ENCODE assay signal across 7 cellular contexts in genomic region chr22:25426530-25427308, GRCh38.
DNase-seq lines count a peak whose midpoint lies in the region; ATAC-seq and TF ChIP-seq lines count a peak whose summit lies in the region.
"Not testable (repeated sequence)": the region's sequence is repeated elsewhere in the genome, so short reads cannot be mapped to it uniquely, and the experiment has no call there.

No MANE protein-coding gene starts in this region.

- not testable (repeated sequence) for H3K36me3 Mint-ChIP-seq in H9 (ENCODE audit: insufficient read depth in 1 of 3, low read depth in 3 of 3); MCF 10A (ENCODE audit: insufficient read depth, unreplicated experiment)

- not testable (repeated sequence) for H3K56ac ChIP-seq in H9 (ENCODE audit: insufficient read length, low read depth, low read length)

- not testable (repeated sequence) for H3K23ac ChIP-seq in H9 (ENCODE audit: insufficient read length, low read depth, low read length)

- not testable (repeated sequence) for H2BK15ac ChIP-seq in H9 (ENCODE audit: low read depth, low read length)

- not testable (repeated sequence) for BruUV-seq in MCF 10A (replicated peaks; lab: Mats Ljungman, UMichigan)

- not testable (repeated sequence) for H3K79me1 ChIP-seq in H9 (ENCODE audit: insufficient read depth, low read depth, low read length, poor library complexity, severe bottlenecking)

- ATAC-seq in DND-41 (ENCODE audit: insufficient read depth, low read depth) = not testable (repeated sequence)

- not testable (repeated sequence) for H3K18ac ChIP-seq in H9 (ENCODE audit: insufficient read length, low read depth, low read length)

- H3K27ac Mint-ChIP-seq in H9; MCF 10A (ENCODE audit: low read depth, unreplicated experiment): not testable (repeated sequence)

- H2BK5ac ChIP-seq in H9 (ENCODE audit: insufficient read length, low read length) = not testable (repeated sequence)

- H4K20me1 ChIP-seq in DND-41 (ENCODE audit: insufficient read depth, low read length); H9 (ENCODE audit: control insufficient read depth, insufficient read depth, insufficient read length): not testable (repeated sequence)

- not testable (repeated sequence) for H2BK12ac ChIP-seq in H9 (ENCODE audit: insufficient read length, low read depth, low read length)

- not testable (repeated sequence) for H2AK5ac ChIP-seq in H9 (ENCODE audit: insufficient read length, low read length)

- CTCF ChIA-PET in MCF 10A (lab: Yijun Ruan, JAX) = interaction anchor here (0.5 to 4.1 kb wide), 6 partner anchors 8 to 797 kb away, joined by 4 to 15 read pairs (median 6); no protein-coding TSS in a partner anchor

- not testable (repeated sequence) for H3T11ph ChIP-seq in H9 (ENCODE audit: low read length)

- not testable (repeated sequence) for H3K27ac ChIP-seq in DND-41 (ENCODE audit: low read length); H9 (ENCODE audit: insufficient read length, low read depth, low read length)

- H3K4me1 ChIP-seq in DND-41 (ENCODE audit: insufficient read depth, low read length); H9 (ENCODE audit: insufficient read depth, low read length): not testable (repeated sequence)

- POLR2A ChIA-PET in MCF 10A (lab: Yijun Ruan, JAX) = not testable (repeated sequence)

- peak; percentile 44 for TF ChIP-seq CTCF in DND-41 (IDR thresholded peaks at IDR 0.05; ENCODE audit: borderline replicate concordance, extremely low read depth, low read length, poor library complexity, severe bottlenecking)
- TF ChIP-seq CTCF in H9 (conservative IDR thresholded peaks at IDR 0.05) = peak; percentile 56
- TF ChIP-seq CTCF in MCF 10A (IDR thresholded peaks at IDR 0.05; ENCODE audit: unreplicated experiment) = peak; percentile 23
- peak; percentile 48 for TF ChIP-seq CTCF in fibroblast of pulmonary artery (IDR thresholded peaks at IDR 0.05; ENCODE audit: low read length, missing control alignments)

- not testable (repeated sequence) for H3K4me3 Mint-ChIP-seq in H9; MCF 10A (ENCODE audit: unreplicated experiment)

- H3K27me3 ChIP-seq in DND-41 (ENCODE audit: insufficient read depth, low read length, poor library complexity); H9 (ENCODE audit: insufficient read depth, low read length): not testable (repeated sequence)

- H3K27me3 Mint-ChIP-seq in H9 (ENCODE audit: low read depth) = peaks cover 26% of the 10 kb centered on the region
- H3K27me3 Mint-ChIP-seq in MCF 10A (ENCODE audit: insufficient read depth, unreplicated experiment) = not testable (repeated sequence)

- H3K23me2 ChIP-seq in H9 (ENCODE audit: insufficient read length, low read depth, low read length, poor library complexity, severe bottlenecking) = not testable (repeated sequence)

- H3K4me2 ChIP-seq in DND-41 (ENCODE audit: insufficient read depth, low read length); H9 (ENCODE audit: insufficient read depth, insufficient read length, low read length): not testable (repeated sequence)

- H2BK20ac ChIP-seq in H9 (ENCODE audit: low read depth, low read length, poor library complexity, severe bottlenecking) = not testable (repeated sequence)

- H3K14ac ChIP-seq in H9 (ENCODE audit: insufficient read depth, low read length) = not testable (repeated sequence)

- H3K9me3 Mint-ChIP-seq in H9; MCF 10A (ENCODE audit: unreplicated experiment): not testable (repeated sequence)

- H2BK120ac ChIP-seq in H9 (ENCODE audit: low read depth, low read length, poor library complexity, severe bottlenecking) = not testable (repeated sequence)

- not testable (repeated sequence) for H3K36me3 ChIP-seq in DND-41 (ENCODE audit: insufficient read depth, low read length)

- not testable (repeated sequence) for H4K8ac ChIP-seq in H9 (replicated peaks; ENCODE audit: insufficient read length, low read depth, low read length)

- not testable (repeated sequence) for H4K91ac ChIP-seq in H9 (ENCODE audit: insufficient read length, low read depth, low read length)

- H3K4me3 ChIP-seq in DND-41 (ENCODE audit: low read depth in 1 of 2, low read length in 2 of 2); fibroblast of pulmonary artery (replicated peaks; ENCODE audit: low read depth, low read length): not testable (repeated sequence)

- no CpG with 5 or more reads among the region's 10 CpGs for WGBS in H9 (ENCODE audit: extremely low coverage, insufficient read length, low lambda C conversion rate)

- H2AFZ ChIP-seq in DND-41 (ENCODE audit: low read depth, low read length); H9 (ENCODE audit: low read length): not testable (repeated sequence)

- intact Hi-C loops in MCF 10A (cut with micrococcal nuclease) = not testable (repeated sequence)

- H3K9me3 ChIP-seq in DND-41 (ENCODE audit: insufficient read depth, low read length, severe bottlenecking); H9 (ENCODE audit: control insufficient read depth, low read depth, low read length): not testable (repeated sequence)

- H3K9ac ChIP-seq in DND-41 (ENCODE audit: low read depth, low read length); H9 (ENCODE audit: extremely low read depth, insufficient read length, low read length): not testable (repeated sequence)

- not testable (repeated sequence) for DNase-seq in DND-41; H9; MCF 10A (ENCODE audit: unreplicated experiment); fibroblast of pulmonary artery (ENCODE audit: low read depth)
- DNase-seq in NAMALWA (ENCODE audit: low spot score) (peak; percentile 25), SIG-M5 treated with dmso at 0.1 percent for 504 hours (lab: John Stamatoyannopoulos, UW; ENCODE audit: unreplicated experiment) (peak; percentile 41), myocyte (ENCODE audit: low read depth) (peak; percentile 41)

- H3K79me2 ChIP-seq in DND-41 (ENCODE audit: insufficient read depth, low read length); H9 (ENCODE audit: insufficient read depth, low read length): not testable (repeated sequence)

- not testable (repeated sequence) for H3K4me1 Mint-ChIP-seq in H9; MCF 10A (ENCODE audit: insufficient read depth, unreplicated experiment)

- not testable (repeated sequence) for H3K4ac ChIP-seq in H9 (ENCODE audit: low read depth, low read length)

- not testable (repeated sequence) for H4K5ac ChIP-seq in H9 (ENCODE audit: insufficient read length, low read depth, low read length)
